Comparison of ENCODE assay signal across 26 cellular contexts in the genomic region with DNA sequence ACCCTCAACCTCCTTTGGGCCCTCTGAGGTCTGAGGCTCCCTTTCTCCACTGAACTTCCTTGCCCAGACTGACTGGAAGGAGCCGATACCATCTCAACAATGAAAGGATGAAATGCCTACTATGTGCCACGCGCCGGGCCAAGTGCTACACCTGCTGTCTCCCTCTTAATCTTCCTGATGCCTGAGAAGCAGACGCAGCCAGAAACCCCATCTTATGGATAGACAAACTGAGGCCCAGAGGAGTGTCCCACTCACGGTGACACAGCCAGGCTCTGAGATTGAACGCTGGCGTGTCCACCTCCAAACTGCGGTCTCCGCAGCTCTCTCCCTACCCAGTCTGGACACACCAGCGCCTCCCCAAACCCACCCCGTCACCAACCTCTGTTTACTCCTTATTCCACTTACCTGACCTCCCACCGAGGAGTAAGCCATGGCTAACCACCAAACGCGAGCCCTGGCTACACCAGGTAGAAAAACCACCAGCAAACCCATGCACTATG. TPM values are rescaled to one million over a fixed set of nuclear protein-coding genes. Genes with fewer than 3 reads are reported as not detected.
DNase-seq lines count a peak whose midpoint lies in the region; ATAC-seq and TF ChIP-seq lines count a peak whose summit lies in the region.
"Had no signal": no experiment of that assay in that cellular context is flagged by ENCODE, and none has a peak within 500 bp of the region (broad histone marks: within the 10 kb centered on the region; RNA-seq: fewer than 3 reads in every experiment).

No MANE protein-coding gene starts in this region.

- peak in 1 of 2 donors; percentile 42 for DNase-seq in psoas muscle
- DNase-seq in NCI-H2196 treated with DMSO at 0.1 percent for 48 hours (lab: John Stamatoyannopoulos, UW; ENCODE audit: unreplicated experiment) = no peak
- no peak for DNase-seq in SW480 (ENCODE audit: low spot score)
- no peak for DNase-seq in GM10248 (ENCODE audit: extremely low spot score)
- no peak for DNase-seq in NCI-H2107 (lab: John Stamatoyannopoulos, UW)
- DNase-seq: activated CD4-positive, alpha-beta T cell treated with anti-CD3 and anti-CD28 coated beads, Interleukin-2, amount 10 ng/mL, durations not matched to agents 24 days and 14 days; activated gamma-delta T cell; activated T-cell treated with anti-CD3 and anti-CD28 coated beads, Interleukin-2, amount 50 U/mL, for 4 hours; EL; esophagus squamous epithelium; foreskin keratinocyte; KBM-7; MG63; NCI-H1105 treated with DMSO at 0.1 percent for 48 hours; NCI-H2029; NCI-H526; PC-9; stimulated activated CD4-positive, alpha-beta T cell treated with anti-CD3 and anti-CD28 coated beads, Interleukin-1b, Interleukin-23, amount 100 ng/mL, for 48 hours; stimulated activated naive CD8-positive, alpha-beta T cell treated with anti-CD3 and anti-CD28 coated beads, Interleukin-15, amount 100 ng/mL, for 72 hours had no signal

- peak overlapping the region; percentile 69 for H3K27ac ChIP-seq in C4-2B
- H3K27ac ChIP-seq in VCaP = peak overlapping the region; percentile 76
- peak overlapping the region in 3 of 4 donors; percentile 61 to 69 (median 67) for H3K27ac ChIP-seq in gastroesophageal sphincter
- peak overlapping the region; percentile 86 for H3K27ac ChIP-seq in psoas muscle
- H3K27ac ChIP-seq: foreskin keratinocyte, PC-9, thyroid gland, vagina had no signal

- POLR2A ChIA-PET in GM10248 (lab: Yijun Ruan, JAX) = no interaction called here

- H3K4me1 ChIP-seq in gastroesophageal sphincter = peaks cover 0 to 64% (median 16%) of the 10 kb centered on the region in 3 donors
- H3K4me1 ChIP-seq in psoas muscle = peaks cover 52% of the 10 kb centered on the region
- H3K4me1 ChIP-seq: foreskin keratinocyte had no signal

- TF ChIP-seq EP300 in gastroesophageal sphincter (IDR thresholded peaks at IDR 0.05) = no peak

- intact Hi-C loops in psoas muscle (cut with DNase I) = no loop called here

- no peaks in the 10 kb centered on the region for H3K27me3 ChIP-seq in gastroesophageal sphincter
- no peaks in the 10 kb centered on the region for H3K27me3 ChIP-seq in psoas muscle (ENCODE audit: insufficient read depth in 3 of 3, low read length in 2 of 3)
- H3K27me3 ChIP-seq: esophagus squamous epithelium, foreskin keratinocyte, MG63, thyroid gland, vagina had no signal

- H3K9me3 ChIP-seq in gastroesophageal sphincter = no peaks in the 10 kb centered on the region
- H3K9me3 ChIP-seq in psoas muscle = no peaks in the 10 kb centered on the region
- H3K9me3 ChIP-seq: esophagus squamous epithelium, MG63, thyroid gland, vagina had no signal

- CTCF ChIA-PET in GM10248 (lab: Yijun Ruan, JAX) = interaction anchor here (2.0 kb wide), 2 partner anchors 21 to 40 kb away, joined by 4 to 11 read pairs; no protein-coding TSS in a partner anchor

- ATAC-seq in gastroesophageal sphincter = no peak
- peak in 1 of 4 donors; percentile 13 for ATAC-seq in psoas muscle
- ATAC-seq: activated T-cell treated with anti-CD3 and anti-CD28 coated beads, Interleukin-2, amount 50 U/mL, for 4 hours; foreskin keratinocyte; Right ventricle myocardium inferior; stimulated activated naive CD8-positive, alpha-beta T cell treated with anti-CD3 and anti-CD28 coated beads, Interleukin-15, amount 100 ng/mL, for 72 hours had no signal

- H3K36me3 ChIP-seq in gastroesophageal sphincter (peaks cover 0 to 62% of the 10 kb centered on the region in 2 donors), psoas muscle (ENCODE audit: insufficient read depth in 1 of 2, low read depth in 1 of 2) (peaks cover 0 to 31% of the 10 kb centered on the region in 2 donors)

- TF ChIP-seq CTCF in C4-2B (conservative IDR thresholded peaks at IDR 0.05) = no peak
- TF ChIP-seq CTCF in VCaP (conservative IDR thresholded peaks at IDR 0.05) = no peak
- no peak for TF ChIP-seq CTCF in gastroesophageal sphincter (IDR thresholded peaks at IDR 0.05)
- no peak for TF ChIP-seq CTCF in psoas muscle (IDR thresholded peaks at IDR 0.05)
- no peak for TF ChIP-seq CTCF in GM10248 (IDR thresholded peaks at IDR 0.05; ENCODE audit: control extremely low read depth, extremely low read depth, low read depth, missing control alignments)

- no peak overlapping the region for H3K4me3 ChIP-seq in gastroesophageal sphincter
- H3K4me3 ChIP-seq in psoas muscle = no peak overlapping the region
- H3K4me3 ChIP-seq: esophagus squamous epithelium, lung, MG63, PC-9, thyroid gland, vagina had no signal

- TF ChIP-seq POLR2A in gastroesophageal sphincter (IDR thresholded peaks at IDR 0.05) = no peak

- WGBS in gastroesophageal sphincter (ENCODE audit: low coverage in 1 of 2), 2 donors = 85 to 94% methylated on average over 4 to 6 of the region's 15 CpGs
- 82 to 89% (median 84%) methylated on average over 15 of the region's 15 CpGs for WGBS in psoas muscle, 3 donors

RNA-seq across cellular contexts. Expression of gene MLLT1, which starts 20.9 kb away (rescaled TPM):
- 10 to 100 TPM; 21.4 to 42.5 (median 23.8) TPM for total RNA-seq in gastroesophageal sphincter
- 10 to 100 TPM; 35.8 to 51.7 (median 44.0) TPM for total RNA-seq in psoas muscle
- 10 to 100 TPM; 24.2 to 34.2 (median 25.2) TPM for polyA plus RNA-seq in psoas muscle
